9 cellular contexts compared by ENCODE assay signal in genomic region chr15:69298697-69299441, GRCh38. TPM values are rescaled to one million over a fixed set of nuclear protein-coding genes. Genes with fewer than 3 reads are reported as not detected.
DNase-seq lines count a peak whose midpoint lies in the region; ATAC-seq and TF ChIP-seq lines count a peak whose summit lies in the region.
"Had no signal": no experiment of that assay in that cellular context is flagged by ENCODE, and none has a peak within 500 bp of the region (broad histone marks: within the 10 kb centered on the region; RNA-seq: fewer than 3 reads in every experiment).

Gene PAQR5, plus strand, starts transcription at chr15:69298912. Its CDS starts 61,169 bp downstream, at chr15:69360081.

- peaks cover 23% of the 10 kb centered on the region for H3K4me1 ChIP-seq in left ventricle myocardium inferior

- no peaks in the 10 kb centered on the region for H3K9me3 Mint-ChIP-seq in activated T-cell treated with anti-CD3 and anti-CD28 coated beads, Interleukin-2, amount 50 U/mL, for 72 hours

- peak; percentile 59 to 75 for ATAC-seq in activated T-cell treated with anti-CD3 and anti-CD28 coated beads, Interleukin-2, amount 50 U/mL, for 72 hours (replicated peaks in 1 of 2)
- ATAC-seq in HG03045 (IDR thresholded peaks at IDR 0.05; ENCODE audit: unreplicated experiment), result no peak

- peak within 1 kb of the TSS in 1 of 2 donors; percentile 68 for H3K4me3 Mint-ChIP-seq in activated T-cell treated with anti-CD3 and anti-CD28 coated beads, Interleukin-2, amount 50 U/mL, for 72 hours

- H3K27ac ChIP-seq in left ventricle myocardium inferior (replicated peaks), result peak within 1 kb of the TSS; percentile 63

- DNase-seq in COLO668 (lab: John Stamatoyannopoulos, UW; ENCODE audit: unreplicated experiment) (peak; percentile 56), left ventricle myocardium inferior (peak; percentile 25), retina (peak; percentile 63), GM10266 (ENCODE audit: extremely low spot score) (no peak), T1000 (lab: John Stamatoyannopoulos, UW) (no peak)
- DNase-seq in activated T-cell treated with anti-CD3 and anti-CD28 coated beads, Interleukin-2, amount 50 U/mL, for 72 hours, result peak; percentile 10 to 29

- no peak for TF ChIP-seq RAD21 in Ishikawa (IDR thresholded peaks at IDR 0.05; ENCODE audit: low read depth)

- no peak within 1 kb of the TSS for H3K27ac Mint-ChIP-seq in activated T-cell treated with anti-CD3 and anti-CD28 coated beads, Interleukin-2, amount 50 U/mL, for 72 hours

- no peaks in the 10 kb centered on the region for H3K36me3 Mint-ChIP-seq in activated T-cell treated with anti-CD3 and anti-CD28 coated beads, Interleukin-2, amount 50 U/mL, for 72 hours (ENCODE audit: insufficient read depth in 2 of 2)

- H3K27me3 Mint-ChIP-seq in activated T-cell treated with anti-CD3 and anti-CD28 coated beads, Interleukin-2, amount 50 U/mL, for 72 hours (ENCODE audit: low read depth), result peaks cover 65% of the 10 kb centered on the region

- H3K4me1 Mint-ChIP-seq in activated T-cell treated with anti-CD3 and anti-CD28 coated beads, Interleukin-2, amount 50 U/mL, for 72 hours (ENCODE audit: low read depth), result no peaks in the 10 kb centered on the region

- intact Hi-C loops in left ventricle myocardium inferior (cut with micrococcal nuclease), result no loop called here

- no peaks in the 10 kb centered on the region for H3K9me3 ChIP-seq in left ventricle myocardium inferior (replicated peaks)

- TF ChIP-seq CTCF in left ventricle myocardium inferior (IDR thresholded peaks at IDR 0.05; ENCODE audit: borderline replicate concordance) (no peak), GM10266 (IDR thresholded peaks at IDR 0.05; ENCODE audit: control insufficient read depth, insufficient read depth, low read depth, missing control alignments) (no peak)

- peaks cover 25% of the 10 kb centered on the region for H3K27me3 ChIP-seq in left ventricle myocardium inferior (ENCODE audit: low read depth)

- H3K4me3 ChIP-seq in left ventricle myocardium inferior, result peak within 1 kb of the TSS; percentile 80

- no peaks in the 10 kb centered on the region for H3K36me3 ChIP-seq in left ventricle myocardium inferior

- no peak for TF ChIP-seq EP300 in Ishikawa (IDR thresholded peaks at IDR 0.05; ENCODE audit: borderline replicate concordance)

TF ChIP-seq in Ishikawa, 13 proteins besides CTCF, POLR2A, EP300 and RAD21:
- TF ChIP-seq TCF12 (IDR thresholded peaks at IDR 0.05; ENCODE audit: low read depth) (no peak), REST (IDR thresholded peaks at IDR 0.05; ENCODE audit: low read depth) (no peak), TEAD4 (IDR thresholded peaks at IDR 0.05) (no peak), TAF1 (IDR thresholded peaks at IDR 0.05; ENCODE audit: low read depth) (peak; percentile 21; the same call in 1 of the 2 replicates), FOXM1 (IDR thresholded peaks at IDR 0.05; ENCODE audit: borderline replicate concordance, low read depth) (no peak), EGR1 (IDR thresholded peaks at IDR 0.05) (no peak), ZBTB7A (IDR thresholded peaks at IDR 0.05; ENCODE audit: low read depth) (0 out of 2 replicates have a peak, but pooled peaks have one; percentile 15), CREB1 (IDR thresholded peaks at IDR 0.05; ENCODE audit: low read depth) (no peak), NFIC (IDR thresholded peaks at IDR 0.05) (no peak), CEBPB (IDR thresholded peaks at IDR 0.05) (no peak), YY1 (IDR thresholded peaks at IDR 0.05; ENCODE audit: low read depth) (no peak), USF1 (IDR thresholded peaks at IDR 0.05) (peak; percentile 90), MAX (IDR thresholded peaks at IDR 0.05) (no peak)
TF ChIP-seq in Ishikawa: peak in this region for 3.

RNA-seq across cellular contexts. Expression of gene PAQR5, which starts in this region (rescaled TPM):
- total RNA-seq in activated T-cell treated with anti-CD3 and anti-CD28 coated beads, Interleukin-2, amount 50 U/mL, for 72 hours, result under 1 TPM in 1 of 2 donors, not detected in 1; 0.07 TPM
- 0.63 TPM for total RNA-seq in left ventricle myocardium inferior
- total RNA-seq: lung microvascular endothelial cell had no signal

Comparison
In these comparisons a context has a peak if more than half of its experiments do, and no peak if none do; other contexts are left out.
1. Peak in DNase-seq and ATAC-seq in activated T-cell treated with anti-CD3 and anti-CD28 coated beads, Interleukin-2, amount 50 U/mL, for 72 hours; RNA of the gene not detected or under 1 TPM.
2. Peak in DNase-seq, H3K4me3 ChIP-seq and H3K27ac ChIP-seq in left ventricle myocardium inferior; RNA of the gene not detected or under 1 TPM.
3. DNase-seq: peak in COLO668 (single experiment) and retina (single experiment); none in GM10266 (single experiment) and T1000 (single experiment).